35 cellular contexts compared by ENCODE assay signal in genomic region chr14:55450124-55450523, GRCh38. TPM values are rescaled to one million over a fixed set of nuclear protein-coding genes. Genes with fewer than 3 reads are reported as not detected.
A peak's percentile ranks its signal among the peaks of the same experiment; 100 is the strongest.
DNase-seq lines count a peak whose midpoint lies in the region; FAIRE-seq and TF ChIP-seq lines count a peak whose summit lies in the region.
"Had no signal": no experiment of that assay in that cellular context is flagged by ENCODE, and none has a peak within 500 bp of the region (broad histone marks: within the 10 kb centered on the region; RNA-seq: fewer than 3 reads in every experiment).

No MANE protein-coding gene starts in this region.

- no peaks in the 10 kb centered on the region for H3F3A ChIP-seq in Loucy (ENCODE audit: low read depth)

- no peak overlapping the region for H3K27ac ChIP-seq in colonic mucosa
- H3K27ac ChIP-seq: 22Rv1, heart left ventricle, KMS-11, left ventricle myocardium inferior, upper lobe of left lung had no signal

- no peaks in the 10 kb centered on the region for H3K79me2 ChIP-seq in Loucy (ENCODE audit: insufficient read depth, low read length)

- no peak overlapping the region for H3K9ac ChIP-seq in Loucy (ENCODE audit: low read depth, low read length, poor library complexity, severe bottlenecking)
- no peak overlapping the region for H3K9ac ChIP-seq in colonic mucosa (ENCODE audit: low read depth in 2 of 2, low read length in 2 of 2)
- H3K9ac ChIP-seq: KMS-11 had no signal

- H2AFZ ChIP-seq in Loucy (ENCODE audit: low read length): peak overlapping the region; percentile 22; the same call in 1 of the 2 replicates

- TF ChIP-seq CTCF in Loucy (conservative IDR thresholded peaks at IDR 0.05; ENCODE audit: low read length) (no peak), brain (conservative IDR thresholded peaks at IDR 0.05) (no peak), colonic mucosa (IDR thresholded peaks at IDR 0.05) (no peak)

- peaks cover 0 to 6% (median 2%) of the 10 kb centered on the region in 5 experiments for H3K9me3 Mint-ChIP-seq in brain
- H3K9me3 Mint-ChIP-seq: activated naive CD8-positive, alpha-beta T cell treated with anti-CD3 and anti-CD28 coated beads, Interleukin-2, amount 50 U/mL, for 24 hours; CD4-positive, CD25-positive, alpha-beta regulatory T cell; stimulated activated effector memory CD8-positive, alpha-beta T cell treated with anti-CD3 and anti-CD28 coated beads, Interleukin-12 subunit alpha, Interleukin-12 subunit beta, amount 100 ng/mL, for 72 hours; WTC11 had no signal

- FAIRE-seq in GM12892 (lab: Jason Lieb, UNC): no peak
- FAIRE-seq: GM18507, H1, keratinocyte had no signal

- peak; percentile 4 to 11 for DNase-seq in AML-193 (lab: John Stamatoyannopoulos, UW)
- peak; percentile 31 for DNase-seq in OCI-M1 (lab: John Stamatoyannopoulos, UW)
- DNase-seq in colonic mucosa: no peak
- no peak for DNase-seq in amniotic stem cell (lab: John Stamatoyannopoulos, UW)
- no peak for DNase-seq in GM12892 (ENCODE audit: insufficient read length)
- no peak for DNase-seq in SKM-1 (lab: John Stamatoyannopoulos, UW; ENCODE audit: unreplicated experiment)
- DNase-seq: activated CD4-positive, alpha-beta T cell treated with anti-CD3 and anti-CD28 coated beads, Interleukin-2, amount 50 U/mL, for 1 hour; activated CD8-positive, alpha-beta memory T cell treated with anti-CD3 and anti-CD28 coated beads, Interleukin-2, amount 10 ng/mL, durations not matched to agents 7 days and 5 days; activated naive CD8-positive, alpha-beta T cell treated with anti-CD3 and anti-CD28 coated beads, Interleukin-2, amount 50 U/mL, for 24 hours; activated T-cell treated with anti-CD3 and anti-CD28 coated beads, Interleukin-2, amount 50 U/mL, for 48 hours; Calu3; CD4-positive, CD25-positive, alpha-beta regulatory T cell; central memory CD4-positive, alpha-beta T cell; foreskin fibroblast; heart left ventricle; left ventricle myocardium inferior; mesendoderm; NCI-H774; stimulated activated CD4-positive, alpha-beta T cell treated with anti-CD3 and anti-CD28 coated beads, Interleukin-15, amount 100 ng/mL, for 24 hours; substantia nigra; T-helper 9 cell; upper lobe of left lung had no signal

- H3K9me2 ChIP-seq in Loucy (replicated peaks; ENCODE audit: low read depth, low read length): no peaks in the 10 kb centered on the region

- TF ChIP-seq POLR2A in GM12892 (IDR thresholded peaks at IDR 0.05; ENCODE audit: low read depth, low read length): no peak

- H4K20me1 ChIP-seq in Loucy (ENCODE audit: insufficient read depth, low read length, poor library complexity, severe bottlenecking): no peaks in the 10 kb centered on the region

- H3K4me1 ChIP-seq in Loucy (ENCODE audit: insufficient read depth, low read length, poor library complexity, severe bottlenecking) (peaks cover 7% of the 10 kb centered on the region), colonic mucosa (peaks cover 5% of the 10 kb centered on the region)

- no peak overlapping the region for H3K4me2 ChIP-seq in Loucy (ENCODE audit: low read depth, low read length, poor library complexity, severe bottlenecking)
- H3K4me2 ChIP-seq: KMS-11 had no signal

- peak overlapping the region in 3 of 5 experiments; percentile 23 to 74 (median 25) for H3K27ac Mint-ChIP-seq in brain
- H3K27ac Mint-ChIP-seq: activated CD8-positive, alpha-beta memory T cell treated with anti-CD3 and anti-CD28 coated beads, Interleukin-2, amount 10 ng/mL, durations not matched to agents 7 days and 5 days; activated naive CD8-positive, alpha-beta T cell treated with anti-CD3 and anti-CD28 coated beads, Interleukin-2, amount 50 U/mL, for 24 hours; stimulated activated effector memory CD8-positive, alpha-beta T cell treated with anti-CD3 and anti-CD28 coated beads, Interleukin-12 subunit alpha, Interleukin-12 subunit beta, amount 100 ng/mL, for 72 hours; WTC11 had no signal

- peaks cover 8% of the 10 kb centered on the region for H3K27me3 Mint-ChIP-seq in brain
- H3K27me3 Mint-ChIP-seq: activated CD8-positive, alpha-beta memory T cell treated with anti-CD3 and anti-CD28 coated beads, Interleukin-2, amount 10 ng/mL, durations not matched to agents 7 days and 5 days; activated naive CD8-positive, alpha-beta T cell treated with anti-CD3 and anti-CD28 coated beads, Interleukin-2, amount 50 U/mL, for 24 hours had no signal

- no peak overlapping the region for H3K4me3 ChIP-seq in Loucy (ENCODE audit: low read length, poor library complexity, severe bottlenecking)
- no peak overlapping the region for H3K4me3 ChIP-seq in colonic mucosa
- H3K4me3 ChIP-seq: heart left ventricle, left ventricle myocardium inferior, upper lobe of left lung had no signal

- H3K4me1 Mint-ChIP-seq in brain: peaks cover 67% of the 10 kb centered on the region

- no peaks in the 10 kb centered on the region for H3K36me3 Mint-ChIP-seq in brain
- H3K36me3 Mint-ChIP-seq: activated CD8-positive, alpha-beta memory T cell treated with anti-CD3 and anti-CD28 coated beads, Interleukin-2, amount 10 ng/mL, durations not matched to agents 7 days and 5 days; CD4-positive, CD25-positive, alpha-beta regulatory T cell; stimulated activated effector memory CD8-positive, alpha-beta T cell treated with anti-CD3 and anti-CD28 coated beads, Interleukin-12 subunit alpha, Interleukin-12 subunit beta, amount 100 ng/mL, for 72 hours; WTC11 had no signal

- H3K27me3 ChIP-seq in Loucy (ENCODE audit: insufficient read depth, low read length, poor library complexity, severe bottlenecking) (no peaks in the 10 kb centered on the region), colonic mucosa (no peaks in the 10 kb centered on the region)
- H3K27me3 ChIP-seq: heart left ventricle, upper lobe of left lung had no signal

- H3K36me3 ChIP-seq in Loucy (ENCODE audit: insufficient read depth, low read length) (no peaks in the 10 kb centered on the region), colonic mucosa (no peaks in the 10 kb centered on the region)
- H3K36me3 ChIP-seq: heart left ventricle, left ventricle myocardium inferior, upper lobe of left lung had no signal

- H3K4me3 Mint-ChIP-seq in brain: no peak overlapping the region
- H3K4me3 Mint-ChIP-seq: activated CD8-positive, alpha-beta memory T cell treated with anti-CD3 and anti-CD28 coated beads, Interleukin-2, amount 10 ng/mL, durations not matched to agents 7 days and 5 days; activated naive CD8-positive, alpha-beta T cell treated with anti-CD3 and anti-CD28 coated beads, Interleukin-2, amount 50 U/mL, for 24 hours; CD4-positive, CD25-positive, alpha-beta regulatory T cell; stimulated activated effector memory CD8-positive, alpha-beta T cell treated with anti-CD3 and anti-CD28 coated beads, Interleukin-12 subunit alpha, Interleukin-12 subunit beta, amount 100 ng/mL, for 72 hours; WTC11 had no signal

- H3K9me3 ChIP-seq in Loucy (ENCODE audit: insufficient read depth, low read depth, low read length) (no peaks in the 10 kb centered on the region), colonic mucosa (no peaks in the 10 kb centered on the region)
- H3K9me3 ChIP-seq: heart left ventricle, left ventricle myocardium inferior, upper lobe of left lung had no signal

- intact Hi-C loops in colonic mucosa (cut with DNase I): no loop called here

RNA-seq across cellular contexts. Expression of gene TBPL2, which starts 9.7 kb away (rescaled TPM):
- not detected for polyA plus RNA-seq in brain (ENCODE audit: insufficient read depth, low read depth, low replicate concordance)
- total RNA-seq in colonic mucosa: under 1 TPM in 1 of 2 donors, not detected in 1; 0.12 TPM
- polyA plus RNA-seq in GM12892 (2012; ENCODE audit: missing spikeins): not detected
- total RNA-seq: activated CD8-positive, alpha-beta memory T cell treated with anti-CD3 and anti-CD28 coated beads, Interleukin-2, amount 10 ng/mL, durations not matched to agents 7 days and 5 days; Calu3; CD4-positive, CD25-positive, alpha-beta regulatory T cell; H1; heart left ventricle; left ventricle myocardium inferior; OCI-LY7; osteocyte; upper lobe of left lung; WTC11 had no signal
- polyA plus RNA-seq: CD4-positive, CD25-positive, alpha-beta regulatory T cell; esophagus; heart left ventricle; keratinocyte; neural cell had no signal

RNA-seq across cellular contexts. Expression of gene ATG14, which starts 38.5 kb away (rescaled TPM):
- 8.9 TPM for polyA plus RNA-seq in brain (ENCODE audit: insufficient read depth, low read depth, low replicate concordance)
- 1 to 10 TPM; 5.4 to 7.2 TPM for total RNA-seq in colonic mucosa
- 4.7 TPM for polyA plus RNA-seq in GM12892 (2012; ENCODE audit: missing spikeins)

Comparison
In these comparisons a context has a peak if more than half of its experiments do, and no peak if none do; other contexts are left out.
1. DNase-seq: peak in AML-193 (2 of 2) and OCI-M1 (single experiment); none in colonic mucosa (single experiment), amniotic stem cell (single experiment), GM12892 (single experiment) and SKM-1 (single experiment).